15 cellular contexts compared by ENCODE assay signal in genomic region chr5:75460532-75460931, GRCh38. TPM values are rescaled to one million over a fixed set of nuclear protein-coding genes. Genes with fewer than 3 reads are reported as not detected.
A peak's percentile ranks its signal among the peaks of the same experiment; 100 is the strongest.
DNase-seq lines count a peak whose midpoint lies in the region; ATAC-seq and TF ChIP-seq lines count a peak whose summit lies in the region.
"Had no signal": no experiment of that assay in that cellular context is flagged by ENCODE, and none has a peak within 500 bp of the region (broad histone marks: within the 10 kb centered on the region; RNA-seq: fewer than 3 reads in every experiment).

No MANE protein-coding gene starts in this region.

- H3K4me3 Mint-ChIP-seq in glutamatergic neuron (ENCODE audit: unreplicated experiment) = no peak overlapping the region
- H3K4me3 Mint-ChIP-seq in naive thymus-derived CD8-positive, alpha-beta T cell = no peak overlapping the region
- H3K4me3 Mint-ChIP-seq in activated T-helper 1 cell treated with anti-CD3 and anti-CD28 coated beads, Interleukin-12 subunit alpha, Interleukin-12 subunit beta, Interleukin-2, Interleukin-4 antibody, amounts not matched to agents 30 ng/mL and 10 ng/mL and 1 ng/mL, durations not matched to agents 14 hours and 24 hours and 36 hours = no peak overlapping the region
- H3K4me3 Mint-ChIP-seq: activated CD8-positive, alpha-beta T cell treated with anti-CD3 and anti-CD28 coated beads, Interleukin-2, amount 10 ng/mL, durations not matched to agents 7 days and 5 days; stimulated activated naive CD8-positive, alpha-beta T cell treated with anti-CD3 and anti-CD28 coated beads, Interleukin-15, amount 100 ng/mL, for 72 hours had no signal

- peaks cover 12% of the 10 kb centered on the region for H3K4me1 Mint-ChIP-seq in glutamatergic neuron (ENCODE audit: low read depth, unreplicated experiment)
- H3K4me1 Mint-ChIP-seq in naive thymus-derived CD8-positive, alpha-beta T cell = peaks cover 12 to 48% (median 39%) of the 10 kb centered on the region in 4 donors
- peaks cover 14% of the 10 kb centered on the region for H3K4me1 Mint-ChIP-seq in activated T-helper 1 cell treated with anti-CD3 and anti-CD28 coated beads, Interleukin-12 subunit alpha, Interleukin-12 subunit beta, Interleukin-2, Interleukin-4 antibody, amounts not matched to agents 30 ng/mL and 10 ng/mL and 1 ng/mL, durations not matched to agents 14 hours and 24 hours and 36 hours (ENCODE audit: low read depth)

- peak; percentile 26 for ATAC-seq in GM18498 (IDR thresholded peaks at IDR 0.05; ENCODE audit: unreplicated experiment)
- peak; percentile 23 for ATAC-seq in GM19463 (IDR thresholded peaks at IDR 0.05; ENCODE audit: unreplicated experiment)
- ATAC-seq in HG03378 (IDR thresholded peaks at IDR 0.05; ENCODE audit: unreplicated experiment) = peak; percentile 31
- ATAC-seq in naive thymus-derived CD8-positive, alpha-beta T cell = no peak
- ATAC-seq: activated CD8-positive, alpha-beta T cell treated with anti-CD3 and anti-CD28 coated beads, Interleukin-2, amount 10 ng/mL, durations not matched to agents 7 days and 5 days; heart right ventricle; Right ventricle myocardium inferior; stimulated activated naive CD8-positive, alpha-beta T cell treated with anti-CD3 and anti-CD28 coated beads, Interleukin-15, amount 100 ng/mL, for 72 hours had no signal

- POLR2A ChIA-PET in naive thymus-derived CD8-positive, alpha-beta T cell (lab: Charles Lee) = interaction anchor here (0.7 to 1.4 kb wide), 3 partner anchors 8 to 50 kb away, joined by 3 to 4 read pairs (median 3); no protein-coding TSS in a partner anchor

- DNase-seq in glutamatergic neuron = no peak
- DNase-seq in central memory CD4-positive, alpha-beta T cell = no peak
- no peak for DNase-seq in naive thymus-derived CD8-positive, alpha-beta T cell
- no peak for DNase-seq in activated T-helper 1 cell treated with anti-CD3 and anti-CD28 coated beads, Interleukin-12 subunit alpha, Interleukin-12 subunit beta, Interleukin-2, Interleukin-4 antibody, amounts not matched to agents 30 ng/mL and 10 ng/mL and 1 ng/mL, durations not matched to agents 14 hours and 24 hours and 36 hours (ENCODE audit: low spot score)
- DNase-seq in iPS-NIHi7 (ENCODE audit: extremely low spot score) = no peak
- DNase-seq: activated CD8-positive, alpha-beta T cell treated with anti-CD3 and anti-CD28 coated beads, Interleukin-2, amount 10 ng/mL, durations not matched to agents 7 days and 5 days; activated naive CD4-positive, alpha-beta T cell treated with Interleukin-2 at 50 U/mL for 16 hours; heart right ventricle; NCI-H1105 treated with DMSO at 0.1 percent for 48 hours; NCI-H524; stimulated activated naive CD8-positive, alpha-beta T cell treated with anti-CD3 and anti-CD28 coated beads, Interleukin-15, amount 100 ng/mL, for 72 hours had no signal

- no peak for TF ChIP-seq CTCF in glutamatergic neuron (IDR thresholded peaks at IDR 0.05; ENCODE audit: partially characterized antibody, unreplicated experiment)

- peaks cover 2% of the 10 kb centered on the region for H3K27me3 Mint-ChIP-seq in glutamatergic neuron (ENCODE audit: unreplicated experiment)
- H3K27me3 Mint-ChIP-seq in naive thymus-derived CD8-positive, alpha-beta T cell = no peaks in the 10 kb centered on the region
- H3K27me3 Mint-ChIP-seq in activated T-helper 1 cell treated with anti-CD3 and anti-CD28 coated beads, Interleukin-12 subunit alpha, Interleukin-12 subunit beta, Interleukin-2, Interleukin-4 antibody, amounts not matched to agents 30 ng/mL and 10 ng/mL and 1 ng/mL, durations not matched to agents 14 hours and 24 hours and 36 hours (ENCODE audit: insufficient read depth) = no peaks in the 10 kb centered on the region
- H3K27me3 Mint-ChIP-seq: stimulated activated naive CD8-positive, alpha-beta T cell treated with anti-CD3 and anti-CD28 coated beads, Interleukin-15, amount 100 ng/mL, for 72 hours had no signal

- intact Hi-C loops in activated T-helper 1 cell treated with anti-CD3 and anti-CD28 coated beads, Interleukin-12 subunit alpha, Interleukin-12 subunit beta, Interleukin-2, Interleukin-4 antibody, amounts not matched to agents 30 ng/mL and 10 ng/mL and 1 ng/mL, durations not matched to agents 14 hours and 24 hours and 36 hours (cut with micrococcal nuclease) = no loop called here

- H3K9me3 Mint-ChIP-seq in glutamatergic neuron (ENCODE audit: unreplicated experiment) = peaks cover 6% of the 10 kb centered on the region
- H3K9me3 Mint-ChIP-seq in naive thymus-derived CD8-positive, alpha-beta T cell = no peaks in the 10 kb centered on the region
- H3K9me3 Mint-ChIP-seq in activated T-helper 1 cell treated with anti-CD3 and anti-CD28 coated beads, Interleukin-12 subunit alpha, Interleukin-12 subunit beta, Interleukin-2, Interleukin-4 antibody, amounts not matched to agents 30 ng/mL and 10 ng/mL and 1 ng/mL, durations not matched to agents 14 hours and 24 hours and 36 hours = no peaks in the 10 kb centered on the region

- H3K27ac Mint-ChIP-seq in glutamatergic neuron (ENCODE audit: unreplicated experiment) = peak overlapping the region; percentile 80
- H3K27ac Mint-ChIP-seq in naive thymus-derived CD8-positive, alpha-beta T cell = no peak overlapping the region
- H3K27ac Mint-ChIP-seq in activated T-helper 1 cell treated with anti-CD3 and anti-CD28 coated beads, Interleukin-12 subunit alpha, Interleukin-12 subunit beta, Interleukin-2, Interleukin-4 antibody, amounts not matched to agents 30 ng/mL and 10 ng/mL and 1 ng/mL, durations not matched to agents 14 hours and 24 hours and 36 hours = no peak overlapping the region
- H3K27ac Mint-ChIP-seq: activated CD8-positive, alpha-beta T cell treated with anti-CD3 and anti-CD28 coated beads, Interleukin-2, amount 10 ng/mL, durations not matched to agents 7 days and 5 days; stimulated activated naive CD8-positive, alpha-beta T cell treated with anti-CD3 and anti-CD28 coated beads, Interleukin-15, amount 100 ng/mL, for 72 hours had no signal

- H3K36me3 Mint-ChIP-seq in glutamatergic neuron (ENCODE audit: unreplicated experiment) = no peaks in the 10 kb centered on the region
- peaks cover 14 to 41% (median 36%) of the 10 kb centered on the region in 3 donors for H3K36me3 Mint-ChIP-seq in naive thymus-derived CD8-positive, alpha-beta T cell
- H3K36me3 Mint-ChIP-seq in activated T-helper 1 cell treated with anti-CD3 and anti-CD28 coated beads, Interleukin-12 subunit alpha, Interleukin-12 subunit beta, Interleukin-2, Interleukin-4 antibody, amounts not matched to agents 30 ng/mL and 10 ng/mL and 1 ng/mL, durations not matched to agents 14 hours and 24 hours and 36 hours (ENCODE audit: low read depth) = peaks cover 13% of the 10 kb centered on the region

RNA-seq across cellular contexts. Expression of gene CERT1, which starts 50.9 kb away (rescaled TPM):
- 45.4 TPM for total RNA-seq in glutamatergic neuron (ENCODE audit: unreplicated experiment)
- total RNA-seq in naive thymus-derived CD8-positive, alpha-beta T cell = 10 to 100 TPM; 44.0 to 45.1 TPM
- 10 to 100 TPM; 12.8 to 17.4 (median 16.1) TPM for polyA plus RNA-seq in naive thymus-derived CD8-positive, alpha-beta T cell
- total RNA-seq in activated T-helper 1 cell treated with anti-CD3 and anti-CD28 coated beads, Interleukin-12 subunit alpha, Interleukin-12 subunit beta, Interleukin-2, Interleukin-4 antibody, amounts not matched to agents 30 ng/mL and 10 ng/mL and 1 ng/mL, durations not matched to agents 14 hours and 24 hours and 36 hours = 41.0 and 43.4 TPM in 2 replicates

RNA-seq across cellular contexts. Expression of gene POLK, which starts 51.2 kb away (rescaled TPM):
- total RNA-seq in glutamatergic neuron (ENCODE audit: unreplicated experiment) = 28.9 TPM
- 10 to 100 TPM; 23.8 to 28.2 TPM for total RNA-seq in naive thymus-derived CD8-positive, alpha-beta T cell
- 10 to 100 TPM; 12.4 to 20.1 (median 16.3) TPM for polyA plus RNA-seq in naive thymus-derived CD8-positive, alpha-beta T cell
- 38.0 and 40.4 TPM in 2 replicates for total RNA-seq in activated T-helper 1 cell treated with anti-CD3 and anti-CD28 coated beads, Interleukin-12 subunit alpha, Interleukin-12 subunit beta, Interleukin-2, Interleukin-4 antibody, amounts not matched to agents 30 ng/mL and 10 ng/mL and 1 ng/mL, durations not matched to agents 14 hours and 24 hours and 36 hours

Comparison
In these comparisons a context has a peak if more than half of its experiments do, and no peak if none do; other contexts are left out.
1. ATAC-seq: peak in GM18498 (single experiment), GM19463 (single experiment) and HG03378 (single experiment); none in naive thymus-derived CD8-positive, alpha-beta T cell (0 of 2).